Comparison of ENCODE assay signal across 8 cellular contexts in genomic region chr4:77155631-77156345, GRCh38. TPM values are rescaled to one million over a fixed set of nuclear protein-coding genes. Genes with fewer than 3 reads are reported as not detected.
A peak's percentile ranks its signal among the peaks of the same experiment; 100 is the strongest.
DNase-seq lines count a peak whose midpoint lies in the region; ATAC-seq and TF ChIP-seq lines count a peak whose summit lies in the region.

No MANE protein-coding gene starts in this region.

- peak overlapping the region; percentile 98 for H3K27ac Mint-ChIP-seq in activated T-cell treated with anti-CD3 and anti-CD28 coated beads, Interleukin-2, amount 50 U/mL, for 72 hours
- H3K27ac Mint-ChIP-seq in activated T-helper 1 cell treated with anti-CD3 and anti-CD28 coated beads, Interleukin-12 subunit alpha, Interleukin-12 subunit beta, Interleukin-2, Interleukin-4 antibody, amounts not matched to agents 30 ng/mL and 10 ng/mL and 1 ng/mL, durations not matched to agents 14 hours and 24 hours and 36 hours: no peak overlapping the region

- H3K27me3 Mint-ChIP-seq in activated T-cell treated with anti-CD3 and anti-CD28 coated beads, Interleukin-2, amount 50 U/mL, for 72 hours (ENCODE audit: low read depth): no peaks in the 10 kb centered on the region
- H3K27me3 Mint-ChIP-seq in activated T-helper 1 cell treated with anti-CD3 and anti-CD28 coated beads, Interleukin-12 subunit alpha, Interleukin-12 subunit beta, Interleukin-2, Interleukin-4 antibody, amounts not matched to agents 30 ng/mL and 10 ng/mL and 1 ng/mL, durations not matched to agents 14 hours and 24 hours and 36 hours (ENCODE audit: insufficient read depth): no peaks in the 10 kb centered on the region

- no peak for TF ChIP-seq CTCF in kidney epithelial cell (IDR thresholded peaks at IDR 0.05; ENCODE audit: insufficient read depth, low read length, poor library complexity, severe bottlenecking)
- TF ChIP-seq CTCF in thoracic aorta (IDR thresholded peaks at IDR 0.05): no peak

- H3K4me3 Mint-ChIP-seq in activated T-cell treated with anti-CD3 and anti-CD28 coated beads, Interleukin-2, amount 50 U/mL, for 72 hours: peak overlapping the region; percentile 97 to 98
- H3K4me3 Mint-ChIP-seq in activated T-helper 1 cell treated with anti-CD3 and anti-CD28 coated beads, Interleukin-12 subunit alpha, Interleukin-12 subunit beta, Interleukin-2, Interleukin-4 antibody, amounts not matched to agents 30 ng/mL and 10 ng/mL and 1 ng/mL, durations not matched to agents 14 hours and 24 hours and 36 hours: peak overlapping the region; percentile 95

- intact Hi-C loops in activated T-helper 1 cell treated with anti-CD3 and anti-CD28 coated beads, Interleukin-12 subunit alpha, Interleukin-12 subunit beta, Interleukin-2, Interleukin-4 antibody, amounts not matched to agents 30 ng/mL and 10 ng/mL and 1 ng/mL, durations not matched to agents 14 hours and 24 hours and 36 hours (cut with micrococcal nuclease): loop anchor here (1.0 to 10.0 kb wide), 15 partner anchors 47 to 1641 kb away; partner anchors contain the start of genes MRPL1, NAAA, NUP54 and RCHY1

- no peak overlapping the region for H3K27ac ChIP-seq in thoracic aorta

- H3K9me3 Mint-ChIP-seq in activated T-cell treated with anti-CD3 and anti-CD28 coated beads, Interleukin-2, amount 50 U/mL, for 72 hours: no peaks in the 10 kb centered on the region
- H3K9me3 Mint-ChIP-seq in activated T-helper 1 cell treated with anti-CD3 and anti-CD28 coated beads, Interleukin-12 subunit alpha, Interleukin-12 subunit beta, Interleukin-2, Interleukin-4 antibody, amounts not matched to agents 30 ng/mL and 10 ng/mL and 1 ng/mL, durations not matched to agents 14 hours and 24 hours and 36 hours: no peaks in the 10 kb centered on the region

- peaks cover 18% of the 10 kb centered on the region for H3K4me1 Mint-ChIP-seq in activated T-cell treated with anti-CD3 and anti-CD28 coated beads, Interleukin-2, amount 50 U/mL, for 72 hours (ENCODE audit: low read depth)
- peaks cover 35% of the 10 kb centered on the region for H3K4me1 Mint-ChIP-seq in activated T-helper 1 cell treated with anti-CD3 and anti-CD28 coated beads, Interleukin-12 subunit alpha, Interleukin-12 subunit beta, Interleukin-2, Interleukin-4 antibody, amounts not matched to agents 30 ng/mL and 10 ng/mL and 1 ng/mL, durations not matched to agents 14 hours and 24 hours and 36 hours (ENCODE audit: low read depth)

- peaks cover 12 to 15% of the 10 kb centered on the region in 2 donors for H3K4me1 ChIP-seq in thoracic aorta (ENCODE audit: control insufficient read depth in 1 of 2, low read depth in 2 of 2)

- peaks cover 3 to 8% of the 10 kb centered on the region in 2 donors for H3K36me3 Mint-ChIP-seq in activated T-cell treated with anti-CD3 and anti-CD28 coated beads, Interleukin-2, amount 50 U/mL, for 72 hours (ENCODE audit: insufficient read depth in 2 of 2)
- H3K36me3 Mint-ChIP-seq in activated T-helper 1 cell treated with anti-CD3 and anti-CD28 coated beads, Interleukin-12 subunit alpha, Interleukin-12 subunit beta, Interleukin-2, Interleukin-4 antibody, amounts not matched to agents 30 ng/mL and 10 ng/mL and 1 ng/mL, durations not matched to agents 14 hours and 24 hours and 36 hours (ENCODE audit: low read depth): peaks cover 7% of the 10 kb centered on the region

- no peak for ATAC-seq in activated T-cell treated with anti-CD3 and anti-CD28 coated beads, Interleukin-2, amount 50 U/mL, for 72 hours (replicated peaks in 1 of 2)
- ATAC-seq in thoracic aorta (ENCODE audit: insufficient number of reproducible peaks, low FRiP score, low read depth): no peak
- ATAC-seq in HG03025 (IDR thresholded peaks at IDR 0.05; ENCODE audit: low FRiP score, unreplicated experiment): no peak
- ATAC-seq in HG03442 (IDR thresholded peaks at IDR 0.05; ENCODE audit: unreplicated experiment): no peak
- ATAC-seq in GM19324 (IDR thresholded peaks at IDR 0.05; ENCODE audit: low FRiP score, unreplicated experiment): no peak

- no peaks in the 10 kb centered on the region for H3K27me3 ChIP-seq in kidney epithelial cell (ENCODE audit: control insufficient read depth, insufficient read depth, low read length)
- H3K27me3 ChIP-seq in thoracic aorta (replicated peaks; ENCODE audit: insufficient read depth): no peaks in the 10 kb centered on the region

- no peaks in the 10 kb centered on the region for H3K9me3 ChIP-seq in thoracic aorta

- no peaks in the 10 kb centered on the region for H3K36me3 ChIP-seq in kidney epithelial cell (ENCODE audit: control insufficient read depth, insufficient read depth, low read length)
- peaks cover 2% of the 10 kb centered on the region for H3K36me3 ChIP-seq in thoracic aorta

- H3K4me3 ChIP-seq in kidney epithelial cell (ENCODE audit: low read depth, low read length): peak overlapping the region; percentile 33
- peak overlapping the region; percentile 88 for H3K4me3 ChIP-seq in thoracic aorta

- DNase-seq in activated T-cell treated with anti-CD3 and anti-CD28 coated beads, Interleukin-2, amount 50 U/mL, for 72 hours: no peak
- DNase-seq in activated T-cell treated with anti-CD3 and anti-CD28 coated beads for 4 hours (no peak), kidney epithelial cell (ENCODE audit: low read depth) (no peak), thoracic aorta (ENCODE audit: low spot score) (no peak)
- no peak for DNase-seq in activated T-helper 1 cell treated with anti-CD3 and anti-CD28 coated beads, Interleukin-12 subunit alpha, Interleukin-12 subunit beta, Interleukin-2, Interleukin-4 antibody, amounts not matched to agents 30 ng/mL and 10 ng/mL and 1 ng/mL, durations not matched to agents 14 hours and 24 hours and 36 hours (ENCODE audit: low spot score)

RNA-seq across cellular contexts. Expression of gene CCNG2, which starts 1.2 kb away (rescaled TPM):
- 10 to 100 TPM; 29.6 to 38.5 TPM for total RNA-seq in activated T-cell treated with anti-CD3 and anti-CD28 coated beads, Interleukin-2, amount 50 U/mL, for 72 hours
- 7.8 and 8.3 TPM in 2 replicates for total RNA-seq in activated T-helper 1 cell treated with anti-CD3 and anti-CD28 coated beads, Interleukin-12 subunit alpha, Interleukin-12 subunit beta, Interleukin-2, Interleukin-4 antibody, amounts not matched to agents 30 ng/mL and 10 ng/mL and 1 ng/mL, durations not matched to agents 14 hours and 24 hours and 36 hours
- total RNA-seq in kidney epithelial cell (27.1 and 29.4 TPM in 2 replicates), thoracic aorta (10 to 100 TPM; 23.7 to 65.0 TPM)
